24 cellular contexts compared by ENCODE assay signal in genomic region chr10:95683966-95684365, GRCh38.
"Had no signal": no experiment of that assay in that cellular context is flagged by ENCODE, and none has a peak within 500 bp of the region (broad histone marks: within the 10 kb centered on the region; RNA-seq: fewer than 3 reads in every experiment).

No MANE protein-coding gene starts in this region.

- H3K4me2 ChIP-seq: hepatocyte had no signal

- H3K4me1 Mint-ChIP-seq: mesothelial cell of epicardium had no signal

- H3K4me3 ChIP-seq: hepatocyte, left lung, left ventricle myocardium inferior, lower lobe of right lung, lung, mucosa of descending colon had no signal

- H3K9me3 Mint-ChIP-seq: immature natural killer cell, memory B cell, mesothelial cell of epicardium, naive B cell had no signal

- H3K9me3 ChIP-seq: left lung, left ventricle myocardium inferior, lower lobe of right lung, mucosa of descending colon had no signal

- DNase-seq: hypothalamus, immature natural killer cell, islet precursor cell, kidney, kidney glomerular epithelial cell, left cardiac atrium, left colon, left lung, left ventricle myocardium inferior, left ventricle myocardium superior, lower lobe of right lung, mammary epithelial cell, mesenchymal stem cell, mesendoderm, midbrain, mucosa of descending colon, naive B cell had no signal

- H3K27me3 Mint-ChIP-seq: memory B cell, naive B cell had no signal

- H2AFZ ChIP-seq: hepatocyte had no signal

- ATAC-seq: left cardiac atrium, left colon, left lobe of liver, left lung, left ventricle myocardium superior, lower lobe of right lung, mucosa of descending colon had no signal

- H3K4me1 ChIP-seq: left lung, lower lobe of right lung had no signal

- H3K27ac Mint-ChIP-seq: immature natural killer cell, memory B cell, mesothelial cell of epicardium, naive B cell had no signal

- H3K27me3 ChIP-seq: hepatocyte, left lung had no signal

- FAIRE-seq: islet of Langerhans, keratinocyte, kidney had no signal

- H3K27ac ChIP-seq: hepatocyte, left lung, left ventricle myocardium inferior, lower lobe of right lung had no signal

- H3K4me3 Mint-ChIP-seq: immature natural killer cell, memory B cell, mesothelial cell of epicardium, naive B cell had no signal
